28 cellular contexts compared by ENCODE assay signal in genomic region chr1:43104027-43104763, GRCh38.
"Had no signal": no experiment of that assay in that cellular context is flagged by ENCODE, and none has a peak within 500 bp of the region (broad histone marks: within the 10 kb centered on the region; RNA-seq: fewer than 3 reads in every experiment).

No MANE protein-coding gene starts in this region.

- DNase-seq: colonic mucosa; cortex of kidney; effector CD8-positive, alpha-beta T cell; effector memory CD8-positive, alpha-beta T cell; endodermal cell; erythroblast; esophagus squamous epithelium; foreskin fibroblast; foreskin melanocyte; gastrocnemius medialis; glutamatergic neuron; head of caudate nucleus; heart right ventricle; hippocampal formation; left cardiac atrium; left lung; left ventricle myocardium superior; lower lobe of right lung; mesenchymal stem cell; mucosa of descending colon; naive B cell had no signal

- H3K4me3 ChIP-seq: colonic mucosa, esophagus squamous epithelium, gastrocnemius medialis, heart right ventricle, left lung, lower lobe of right lung, mucosa of descending colon had no signal

- H3K36me3 ChIP-seq: colonic mucosa, esophagus squamous epithelium, gastrocnemius medialis, heart right ventricle, left lung, lower lobe of right lung had no signal

- FAIRE-seq: endometrium, islet of Langerhans, keratinocyte had no signal

- H3K27me3 ChIP-seq: colonic mucosa, esophagus squamous epithelium, gastrocnemius medialis, heart right ventricle, left lung had no signal

- H3K27me3 Mint-ChIP-seq: dendritic cell treated with granulocyte-macrophage colony-stimulating factor and Interleukin-4, amounts not matched to agents 40 ng/mL and 50 ng/mL, for 4 days had no signal

- H3K4me1 ChIP-seq: colonic mucosa, esophagus squamous epithelium, gastrocnemius medialis, heart right ventricle, left lung, lower lobe of right lung had no signal

- ATAC-seq: effector memory CD8-positive, alpha-beta T cell; esophagus mucosa; gastrocnemius medialis; heart right ventricle; left cardiac atrium; left lung; left ventricle myocardium superior; lower lobe of right lung; mucosa of descending colon had no signal

- H3K4me1 Mint-ChIP-seq: mesothelial cell of epicardium, naive B cell had no signal

- H3K27ac ChIP-seq: colonic mucosa, epithelial cell of prostate, esophagus squamous epithelium, gastrocnemius medialis, heart right ventricle, left lung, lower lobe of right lung had no signal

- H3K27ac Mint-ChIP-seq: dendritic cell treated with granulocyte-macrophage colony-stimulating factor and Interleukin-4, amounts not matched to agents 40 ng/mL and 50 ng/mL, for 4 days; effector memory CD8-positive, alpha-beta T cell; endodermal cell; mesothelial cell of epicardium; naive B cell had no signal

- H3K4me3 Mint-ChIP-seq: dendritic cell treated with granulocyte-macrophage colony-stimulating factor and Interleukin-4, amounts not matched to agents 40 ng/mL and 50 ng/mL, for 4 days; effector memory CD8-positive, alpha-beta T cell; endodermal cell; mesothelial cell of epicardium; naive B cell had no signal

- H3K36me3 Mint-ChIP-seq: mesothelial cell of epicardium had no signal

- H3K9me3 ChIP-seq: colonic mucosa, gastrocnemius medialis had no signal
